24 cellular contexts compared by ENCODE assay signal in the genomic region with DNA sequence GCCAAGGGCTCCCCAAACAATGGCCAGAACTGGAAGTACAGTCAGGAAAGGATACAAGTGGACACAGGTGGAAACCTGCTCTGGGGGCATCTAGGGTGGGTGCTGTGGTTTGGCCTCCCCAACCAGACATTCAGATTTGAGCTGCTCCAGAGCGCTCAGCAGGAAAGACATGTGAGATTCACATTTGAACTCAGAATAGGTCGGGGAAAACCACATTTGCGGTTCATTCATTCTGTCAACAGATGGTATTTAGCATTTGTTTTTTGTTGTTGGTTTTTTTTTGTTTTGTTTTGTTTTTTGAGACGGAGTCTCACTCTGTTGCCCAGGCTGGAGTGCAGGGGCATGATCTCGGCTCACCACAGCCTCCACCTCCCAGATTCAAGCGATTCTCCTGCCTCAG.
"Had no signal": no experiment of that assay in that cellular context is flagged by ENCODE, and none has a peak within 500 bp of the region (broad histone marks: within the 10 kb centered on the region; RNA-seq: fewer than 3 reads in every experiment).

No MANE protein-coding gene starts in this region.

- H3K36me3 ChIP-seq: MG63 had no signal

- H3K4me2 ChIP-seq: SK-N-SH had no signal

- ATAC-seq: HepG2, Panc1, PC-3, T-cell had no signal

- H3K9ac ChIP-seq: SK-N-SH had no signal

- H3K27ac ChIP-seq: RWPE1 had no signal

- H3K9me3 ChIP-seq: MG63, SK-N-SH had no signal

- DNase-seq: IMR-90; Karpas-422; KG1; MG63; NCI-H1105; NCI-H1417; NCI-H1436 treated with DMSO at 0.1 percent for 48 hours; NCI-H1694; NCI-H187 treated with DMSO at 0.1 percent for 48 hours; NCI-H2029 treated with DMSO at 0.1 percent for 48 hours; NCI-H2107; NCI-H2227 treated with DMSO at 0.1 percent for 48 hours; NCI-H524; NCI-H69; NCI-H774; NK-92 treated with Interleukin-12 subunit alpha and Interleukin-12 subunit beta, amount 100 ng/mL, for 24 hours; PC-3; SHP77; SK-N-SH; SW 1271; T-cell had no signal

- H3K4me3 ChIP-seq: MG63 had no signal

- H3K27me3 ChIP-seq: MG63 had no signal

- FAIRE-seq: HepG2 had no signal
